In the genomic region with DNA sequence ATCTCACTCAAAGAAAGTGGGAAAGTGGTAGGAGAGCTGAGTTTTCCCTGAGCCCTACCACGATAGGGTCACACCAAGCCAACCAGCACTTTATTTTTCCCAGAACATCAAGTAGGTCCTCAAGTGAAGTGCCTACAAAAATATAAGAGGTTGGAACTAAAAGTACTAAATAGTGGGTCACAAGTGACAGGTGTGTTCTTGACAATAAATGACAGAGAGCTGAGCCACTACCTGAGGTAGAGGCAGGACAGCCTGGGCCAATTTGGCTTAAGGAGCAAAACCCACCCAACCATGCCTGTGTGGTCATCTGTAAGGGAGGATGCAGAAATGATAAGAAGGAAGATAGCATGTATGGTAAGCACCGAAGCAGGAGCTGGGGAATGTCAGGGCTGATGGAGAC, we compare ENCODE assay signal across 32 cellular contexts.
"Had no signal": no experiment of that assay in that cellular context is flagged by ENCODE, and none has a peak within 500 bp of the region (broad histone marks: within the 10 kb centered on the region; RNA-seq: fewer than 3 reads in every experiment).

No MANE protein-coding gene starts in this region.

- H3K36me3 ChIP-seq: adrenal gland, ascending aorta, brain microvascular endothelial cell, breast epithelium, cardiac muscle cell had no signal

- H3K4me1 ChIP-seq: adrenal gland, ascending aorta, body of pancreas, breast epithelium had no signal

- DNase-seq: activated effector memory CD4-positive, alpha-beta T cell treated with anti-CD3 and anti-CD28 coated beads, Interleukin-2, amount 50 U/mL, for 16 hours; activated effector memory CD4-positive, alpha-beta T cell treated with Interleukin-2 at 50 U/mL for 16 hours; activated gamma-delta T cell; activated gamma-delta T cell treated with Interleukin-2 at 50 U/mL for 16 hours; activated naive CD4-positive, alpha-beta T cell; activated naive CD4-positive, alpha-beta T cell treated with anti-CD3 and anti-CD28 coated beads for 36 hours; activated naive CD4-positive, alpha-beta T cell treated with anti-CD3 and anti-CD28 coated beads, Interleukin-2, amount 10 ng/mL, durations not matched to agents 7 days and 5 days; activated naive CD4-positive, alpha-beta T cell treated with anti-CD3 and anti-CD28 coated beads, Interleukin-2, amount 50 U/mL, for 16 hours; activated naive CD4-positive, alpha-beta T cell treated with Interleukin-2 at 50 U/mL for 16 hours; activated naive CD8-positive, alpha-beta T cell treated with anti-CD3 and anti-CD28 coated beads for 36 hours; activated naive CD8-positive, alpha-beta T cell treated with anti-CD3 and anti-CD28 coated beads, Interleukin-2, amount 10 ng/mL, durations not matched to agents 7 days and 5 days; activated naive CD8-positive, alpha-beta T cell treated with anti-CD3 and anti-CD28 coated beads, Interleukin-2, amount 50 U/mL, for 24 hours; activated T-cell treated with anti-CD3 and anti-CD28 coated beads, Interleukin-2, amount 50 U/mL, for 1 hour; activated T-cell treated with anti-CD3 and anti-CD28 coated beads, Interleukin-2, amount 50 U/mL, for 24 hours; activated T-cell treated with anti-CD3 and anti-CD28 coated beads, Interleukin-2, amount 50 U/mL, for 4 hours; activated T-cell treated with anti-CD3 and anti-CD28 coated beads, Interleukin-2, amount 50 U/mL, for 48 hours; activated T-cell treated with anti-CD3 and anti-CD28 coated beads, Interleukin-2, amount 50 U/mL, for 72 hours; adrenal gland; amniotic stem cell; amygdala; anterior cingulate cortex; aorta; body of pancreas; brain microvascular endothelial cell; caudate nucleus; central memory CD4-positive, alpha-beta T cell; cerebellar nuclear complex had no signal

- H3K9me3 ChIP-seq: adrenal gland, body of pancreas had no signal

- ATAC-seq: activated naive CD4-positive, alpha-beta T cell treated with anti-CD3 and anti-CD28 coated beads, Interleukin-2, amount 50 U/mL, for 72 hours; activated naive CD8-positive, alpha-beta T cell treated with anti-CD3 and anti-CD28 coated beads, Interleukin-2, amount 50 U/mL, for 24 hours; activated T-cell treated with anti-CD3 and anti-CD28 coated beads, Interleukin-2, amount 50 U/mL, for 4 hours; activated T-cell treated with anti-CD3 and anti-CD28 coated beads, Interleukin-2, amount 50 U/mL, for 72 hours; activated T-helper 17 cell treated with anti-CD3 and anti-CD28 coated beads, Interleukin-2, amount 50 U/mL, for 72 hours; body of pancreas had no signal

- H3K4me3 ChIP-seq: adrenal gland, ascending aorta, body of pancreas, breast epithelium, cardiac muscle cell had no signal

- H3K27ac ChIP-seq: adrenal gland, ascending aorta, body of pancreas, brain microvascular endothelial cell, breast epithelium, cardiac muscle cell had no signal

- H3K27me3 ChIP-seq: adrenal gland, ascending aorta, body of pancreas, brain microvascular endothelial cell, breast epithelium had no signal
